In the genomic region with DNA sequence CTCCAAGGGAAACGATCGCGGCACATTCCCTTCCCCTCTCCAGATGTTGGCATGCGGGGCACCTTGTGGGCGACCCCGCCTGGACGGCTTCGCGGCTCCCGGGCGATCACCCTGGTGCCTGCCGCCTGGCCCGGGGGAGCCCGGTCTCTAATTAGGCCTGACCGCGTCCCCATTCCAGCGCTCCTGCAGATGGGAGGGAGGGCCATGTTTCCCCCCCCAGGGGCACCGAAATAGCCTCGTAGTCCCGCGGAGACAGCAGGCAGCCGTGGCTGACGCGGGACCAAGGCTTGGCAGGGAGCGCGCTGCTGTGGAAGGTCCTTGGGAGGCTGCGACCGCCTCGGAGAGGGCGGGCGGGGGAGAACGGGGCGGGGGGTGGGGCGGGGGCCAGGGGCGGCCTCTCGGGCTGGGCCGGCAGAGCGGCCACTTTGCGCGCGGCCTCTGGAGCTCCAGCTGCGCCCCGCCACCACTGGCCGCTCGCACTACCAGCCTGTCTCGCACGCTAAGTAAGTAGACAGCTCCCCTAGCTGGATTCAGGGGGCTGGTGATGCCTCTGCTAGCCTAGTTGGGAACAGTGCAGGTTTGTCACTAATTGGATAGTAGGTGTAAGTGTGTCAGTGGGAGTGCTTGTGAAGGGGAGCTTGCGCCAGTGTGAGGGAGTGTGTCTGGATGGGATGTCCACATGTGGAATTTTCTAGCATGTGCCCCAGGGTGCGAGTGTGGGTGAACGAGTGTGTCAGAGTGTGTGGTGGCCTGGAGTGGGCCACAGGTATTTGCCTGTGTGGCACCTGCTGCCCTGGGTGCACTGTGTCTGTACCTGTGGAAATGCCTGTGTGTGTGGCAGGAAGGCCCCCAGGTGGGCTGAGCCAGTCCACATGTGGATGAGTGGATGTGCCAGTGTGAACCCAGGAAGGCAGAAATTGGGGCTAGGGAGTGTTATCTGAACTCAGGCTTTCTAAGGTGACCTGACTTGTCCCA, we compare ENCODE assay signal across 10 cellular contexts. TPM values are rescaled to one million over a fixed set of nuclear protein-coding genes. Genes with fewer than 3 reads are reported as not detected.
DNase-seq lines count a peak whose midpoint lies in the region; ATAC-seq, FAIRE-seq and TF ChIP-seq lines count a peak whose summit lies in the region.
"Had no signal": no experiment of that assay in that cellular context is flagged by ENCODE, and none has a peak within 500 bp of the region (broad histone marks: within the 10 kb centered on the region; RNA-seq: fewer than 3 reads in every experiment).

A gene with protein sequence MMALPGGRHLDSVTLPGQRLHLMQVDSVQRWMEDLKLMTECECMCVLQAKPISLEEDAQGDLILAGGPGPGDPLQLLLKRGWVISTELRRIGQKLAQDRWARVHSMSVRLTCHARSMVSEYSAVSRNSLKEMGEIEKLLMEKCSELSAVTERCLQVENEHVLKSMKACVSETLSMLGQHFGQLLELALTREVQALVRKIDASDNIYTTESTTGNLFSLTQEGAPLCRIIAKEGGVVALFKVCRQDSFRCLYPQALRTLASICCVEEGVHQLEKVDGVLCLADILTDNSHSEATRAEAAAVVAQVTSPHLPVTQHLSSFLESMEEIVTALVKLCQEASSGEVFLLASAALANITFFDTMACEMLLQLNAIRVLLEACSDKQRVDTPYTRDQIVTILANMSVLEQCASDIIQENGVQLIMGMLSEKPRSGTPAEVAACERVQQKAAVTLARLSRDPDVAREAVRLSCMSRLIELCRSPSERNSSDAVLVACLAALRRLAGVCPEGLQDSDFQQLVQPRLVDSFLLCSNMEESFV (plus strand): TSS at position 423 of the 975 bp plus-strand sequence. CDS start 34,252 bp downstream, outside the sequence.

- H3K9ac ChIP-seq in trophoblast cell (ENCODE audit: low read length), result no peak within 1 kb of the TSS
- H3K9ac ChIP-seq: KMS-11 had no signal

- H3K23ac ChIP-seq in trophoblast cell (ENCODE audit: low read length), result peak within 1 kb of the TSS; percentile 76

- no peaks in the 10 kb centered on the region for H3K36me3 ChIP-seq in RWPE2 (ENCODE audit: low read depth)
- no peaks in the 10 kb centered on the region for H3K36me3 ChIP-seq in cardiac muscle cell
- H3K36me3 ChIP-seq in trophoblast cell (ENCODE audit: control insufficient read depth in 1 of 2, insufficient read depth in 2 of 2, low read length in 2 of 2), result no peaks in the 10 kb centered on the region
- no peaks in the 10 kb centered on the region for H3K36me3 ChIP-seq in small intestine (ENCODE audit: control insufficient read depth in 2 of 2, insufficient read depth in 2 of 2, low read length in 2 of 2)
- no peaks in the 10 kb centered on the region for H3K36me3 ChIP-seq in adrenal gland (replicated peaks in 1 of 2)

- FAIRE-seq in small intestine (lab: Jason Lieb, UNC), result no peak

- H3K4me2 ChIP-seq in trophoblast cell (ENCODE audit: low read length), result peak within 1 kb of the TSS; percentile 63
- H3K4me2 ChIP-seq: KMS-11 had no signal

- no peak within 1 kb of the TSS for H4K12ac ChIP-seq in trophoblast cell (ENCODE audit: low read depth, low read length)

- H3K27me3 ChIP-seq in RWPE2 (ENCODE audit: insufficient read depth, poor library complexity, severe bottlenecking) (no peaks in the 10 kb centered on the region), cardiac muscle cell (peaks cover 34% of the 10 kb centered on the region), trophoblast cell (ENCODE audit: insufficient read depth, low read length) (peaks cover 11% of the 10 kb centered on the region), small intestine (ENCODE audit: control insufficient read depth in 2 of 2, insufficient read depth in 2 of 2, low read length in 2 of 2) (peaks cover 2 to 3% of the 10 kb centered on the region in 2 donors), adrenal gland (peaks cover 7% of the 10 kb centered on the region)

- no peak within 1 kb of the TSS for H2BK12ac ChIP-seq in trophoblast cell (ENCODE audit: low read length)

- H2AK5ac ChIP-seq in trophoblast cell (ENCODE audit: low read length), result no peak within 1 kb of the TSS

- no peak within 1 kb of the TSS for H3K18ac ChIP-seq in trophoblast cell (ENCODE audit: low read length)

- H4K8ac ChIP-seq in trophoblast cell (ENCODE audit: low read depth, low read length), result no peak within 1 kb of the TSS

- no peak for TF ChIP-seq CTCF in RWPE2 (IDR thresholded peaks at IDR 0.05; ENCODE audit: poor library complexity, severe bottlenecking)
- no peak for TF ChIP-seq CTCF in cardiac muscle cell (IDR thresholded peaks at IDR 0.05; ENCODE audit: low read depth, low read length)
- TF ChIP-seq CTCF in adrenal gland (IDR thresholded peaks at IDR 0.05), result no peak

- H2BK5ac ChIP-seq in trophoblast cell (ENCODE audit: low read depth, low read length, poor library complexity), result no peak within 1 kb of the TSS

- peak; percentile 17; the same call in 1 of the 3 replicates for ATAC-seq in RWPE2 (ENCODE audit: low read depth)

- DNase-seq in EH (ENCODE audit: low read depth) (peak; percentile 32), RWPE2 (ENCODE audit: low spot score) (no peak), cardiac muscle cell (ENCODE audit: low read depth in 1 of 2, low spot score in 1 of 2) (peak; percentile 24 to 65), trophoblast cell (no peak), NOMO-1 (lab: John Stamatoyannopoulos, UW; ENCODE audit: unreplicated experiment in 2 of 2) (no peak), NCI-H2171 treated with DMSO at 0.1 percent for 48 hours (lab: John Stamatoyannopoulos, UW) (no peak), small intestine (no peak), adrenal gland (no peak)
- DNase-seq: activated T-cell treated with anti-CD3 and anti-CD28 coated beads, Interleukin-2, amount 50 U/mL, for 1 hour had no signal

- H3K9me3 ChIP-seq in RWPE2 (ENCODE audit: severe bottlenecking), result no peaks in the 10 kb centered on the region
- H3K9me3 ChIP-seq in cardiac muscle cell (ENCODE audit: low read depth), result no peaks in the 10 kb centered on the region
- peaks cover 3% of the 10 kb centered on the region for H3K9me3 ChIP-seq in trophoblast cell (ENCODE audit: insufficient read depth, low read depth, low read length)
- H3K9me3 ChIP-seq in small intestine (ENCODE audit: control insufficient read depth, low read depth), result no peaks in the 10 kb centered on the region
- no peaks in the 10 kb centered on the region for H3K9me3 ChIP-seq in adrenal gland (replicated peaks in 1 of 3)

- no CpG with 5 or more reads among the region's 50 CpGs for WGBS in trophoblast cell (ENCODE audit: extremely low coverage, insufficient coverage, insufficient read length)
- WGBS in small intestine, 3 donors, result 6 to 17% (median 16%) methylated on average over 29 to 50 of the region's 50 CpGs
- 6 to 76% (median 15%) methylated on average over 3 to 50 of the region's 50 CpGs for WGBS in adrenal gland, 4 donors

- H3K14ac ChIP-seq in trophoblast cell (ENCODE audit: low read length), result no peak within 1 kb of the TSS

- H3K4me3 ChIP-seq in RWPE2 (ENCODE audit: severe bottlenecking) (no peak within 1 kb of the TSS), cardiac muscle cell (peak within 1 kb of the TSS; percentile 31), trophoblast cell (ENCODE audit: low read depth, low read length) (peak within 1 kb of the TSS; percentile 34), small intestine (ENCODE audit: low read depth in 1 of 2, low read length in 2 of 2) (no peak within 1 kb of the TSS), adrenal gland (no peak within 1 kb of the TSS)

- no peaks in the 10 kb centered on the region for H3K79me1 ChIP-seq in trophoblast cell (ENCODE audit: low read length)

- TF ChIP-seq POLR2A in adrenal gland (IDR thresholded peaks at IDR 0.05), result no peak

- H3K79me2 ChIP-seq in trophoblast cell (ENCODE audit: control insufficient read depth, insufficient read depth, low read length, poor library complexity), result no peaks in the 10 kb centered on the region

- no peak within 1 kb of the TSS for H4K91ac ChIP-seq in trophoblast cell (ENCODE audit: low read depth, low read length)

- intact Hi-C loops in adrenal gland (cut with DNase I), result no loop called here

- H2BK120ac ChIP-seq in trophoblast cell (ENCODE audit: insufficient read depth, low read length, poor library complexity), result no peak within 1 kb of the TSS

- H3K4me1 ChIP-seq in RWPE2 (ENCODE audit: insufficient read depth, poor library complexity, severe bottlenecking) (peaks cover under 1% of the 10 kb centered on the region), cardiac muscle cell (ENCODE audit: low read depth) (no peaks in the 10 kb centered on the region), trophoblast cell (ENCODE audit: control insufficient read depth in 1 of 2, insufficient read depth in 2 of 2, low read length in 2 of 2) (peaks cover 0 to 4% of the 10 kb centered on the region in 2 experiments), small intestine (ENCODE audit: control insufficient read depth in 2 of 2, insufficient read depth in 1 of 2, low read depth in 1 of 2, low read length in 1 of 2) (no peaks in the 10 kb centered on the region), adrenal gland (replicated peaks in 1 of 2) (no peaks in the 10 kb centered on the region)

- H3K4ac ChIP-seq in trophoblast cell (ENCODE audit: low read depth, low read length), result no peak within 1 kb of the TSS

- no peak within 1 kb of the TSS for H2AFZ ChIP-seq in trophoblast cell (ENCODE audit: insufficient read depth, low read length, poor library complexity)

- H3K27ac ChIP-seq in RWPE2 (ENCODE audit: poor library complexity, severe bottlenecking), result no peak within 1 kb of the TSS
- H3K27ac ChIP-seq in cardiac muscle cell, result no peak within 1 kb of the TSS
- H3K27ac ChIP-seq in trophoblast cell (ENCODE audit: low read depth, low read length), result no peak within 1 kb of the TSS
- peak within 1 kb of the TSS in 1 of 2 donors; percentile 32 for H3K27ac ChIP-seq in small intestine (ENCODE audit: low read depth in 1 of 2, low read length in 1 of 2)
- H3K27ac ChIP-seq in adrenal gland, result no peak within 1 kb of the TSS
- H3K27ac ChIP-seq: KMS-11 had no signal

RNA-seq across cellular contexts. Expression of the gene that starts here (rescaled TPM):
- total RNA-seq in cardiac muscle cell (0.32 TPM in 1 of 2 replicates, not detected in the other), adrenal gland (under 1 TPM in 4 of 8 donors, not detected in 4; 0.11 to 0.79 (median 0.61) TPM)
- polyA plus RNA-seq in cardiac muscle cell (not detected in 2 replicates), small intestine (1 to 10 TPM in 2 of 3 donors, not detected in 1; 1.4 to 1.9 TPM), adrenal gland (1 to 10 TPM in 1 of 3 donors, under 1 TPM in 2; 0.18 to 1.4 (median 0.54) TPM)
- 0.04 and 0.08 TPM in 2 replicates for polyA plus RNA-seq in trophoblast cell (2013)

Comparison
In these comparisons a context has a peak if more than half of its experiments do, and no peak if none do; other contexts are left out.
1. Peak in DNase-seq and H3K4me3 ChIP-seq in cardiac muscle cell; RNA of the gene not detected or under 1 TPM.